Comparison of ENCODE assay signal across 10 cellular contexts in the genomic region with DNA sequence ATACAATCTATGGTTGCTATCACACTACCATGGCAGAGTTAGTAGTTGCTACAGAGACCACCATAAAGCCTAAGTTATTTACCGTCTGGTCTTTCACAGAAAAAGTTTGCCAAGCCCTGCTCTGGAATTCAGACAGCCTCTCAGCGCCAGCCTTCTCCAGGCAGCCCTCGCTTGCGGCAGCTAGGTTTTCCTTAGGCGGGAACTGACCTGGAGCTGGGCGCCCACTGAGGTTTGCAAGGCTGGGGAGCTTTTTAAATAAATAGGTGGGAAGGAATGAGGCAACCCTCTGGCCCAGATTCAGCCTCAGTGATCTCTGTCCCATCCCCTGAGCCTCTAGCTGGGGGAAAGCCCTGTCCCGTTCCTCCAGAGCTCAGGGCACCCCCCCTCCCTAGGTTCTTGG. TPM values are rescaled to one million over a fixed set of nuclear protein-coding genes. Genes with fewer than 3 reads are reported as not detected.
A peak's percentile ranks its signal among the peaks of the same experiment; 100 is the strongest.
DNase-seq lines count a peak whose midpoint lies in the region; ATAC-seq, FAIRE-seq and TF ChIP-seq lines count a peak whose summit lies in the region.
"Had no signal": no experiment of that assay in that cellular context is flagged by ENCODE, and none has a peak within 500 bp of the region (broad histone marks: within the 10 kb centered on the region; RNA-seq: fewer than 3 reads in every experiment).

No MANE protein-coding gene starts in this region.

- CTCF ChIA-PET in activated CD4-positive, alpha-beta T cell treated with anti-CD3 and anti-CD28 coated beads for 36 hours (lab: Charles Lee), result no interaction called here

- TF ChIP-seq POLR2A in stomach (IDR thresholded peaks at IDR 0.05) (no peak), H54 (IDR thresholded peaks at IDR 0.05; ENCODE audit: low read depth, low read length) (no peak)

- H3K36me3 ChIP-seq in lower lobe of right lung (peaks cover 3% of the 10 kb centered on the region), stomach (no peaks in the 10 kb centered on the region)

- H3K9me3 Mint-ChIP-seq in activated CD4-positive, alpha-beta T cell treated with anti-CD3 and anti-CD28 coated beads for 36 hours (ENCODE audit: low read depth), result no peaks in the 10 kb centered on the region
- no peaks in the 10 kb centered on the region for H3K9me3 Mint-ChIP-seq in activated T-helper 17 cell treated with anti-CD3 and anti-CD28 coated beads, Interleukin-2, amount 50 U/mL, for 72 hours

- POLR2A ChIA-PET in activated CD4-positive, alpha-beta T cell treated with anti-CD3 and anti-CD28 coated beads for 36 hours (lab: Charles Lee), result no interaction called here

- intact Hi-C loops in activated CD4-positive, alpha-beta T cell treated with anti-CD3 and anti-CD28 coated beads for 36 hours (cut with DNase I, micrococcal nuclease), result no loop called here
- intact Hi-C loops in lower lobe of right lung (cut with DNase I) (no loop called here), stomach (cut with DNase I; ENCODE audit: low total_unique reads) (no loop called here)

- TF ChIP-seq EP300 in stomach (IDR thresholded peaks at IDR 0.05), result no peak

- H3K27me3 Mint-ChIP-seq in activated CD4-positive, alpha-beta T cell treated with anti-CD3 and anti-CD28 coated beads for 36 hours, result peaks cover 15% of the 10 kb centered on the region
- no peaks in the 10 kb centered on the region for H3K27me3 Mint-ChIP-seq in activated T-helper 17 cell treated with anti-CD3 and anti-CD28 coated beads, Interleukin-2, amount 50 U/mL, for 72 hours

- H3K4me1 ChIP-seq in lower lobe of right lung, result peaks cover 35% of the 10 kb centered on the region
- peaks cover 0 to 54% (median 24%) of the 10 kb centered on the region in 4 donors for H3K4me1 ChIP-seq in stomach

- peak overlapping the region; percentile 85 for H3K4me3 ChIP-seq in lower lobe of right lung
- H3K4me3 ChIP-seq in stomach, result peak overlapping the region; percentile 55 to 71 (median 68)

- H3K4me3 Mint-ChIP-seq in activated CD4-positive, alpha-beta T cell treated with anti-CD3 and anti-CD28 coated beads for 36 hours, result peak overlapping the region; percentile 57
- H3K4me3 Mint-ChIP-seq in activated T-helper 17 cell treated with anti-CD3 and anti-CD28 coated beads, Interleukin-2, amount 50 U/mL, for 72 hours, result peak overlapping the region; percentile 93

- no peak for TF ChIP-seq CTCF in lower lobe of right lung (IDR thresholded peaks at IDR 0.05)
- no peak for TF ChIP-seq CTCF in stomach (IDR thresholded peaks at IDR 0.05)

- peak overlapping the region; percentile 86 for H3K27ac ChIP-seq in lower lobe of right lung
- H3K27ac ChIP-seq in stomach, result peak overlapping the region; percentile 77 to 88 (median 79)

- 30 to 48% (median 42%) methylated on average over 7 of the region's 7 CpGs for WGBS in stomach, 5 donors

- no peak for DNase-seq in activated CD4-positive, alpha-beta T cell treated with anti-CD3 and anti-CD28 coated beads for 36 hours
- DNase-seq in activated CD4-positive, alpha-beta T cell treated with anti-CD3 and anti-CD28 coated beads for 1 hour, result no peak
- DNase-seq in lower lobe of right lung, result no peak
- DNase-seq in stomach, result no peak
- no peak for DNase-seq in H54 (ENCODE audit: insufficient read length, low spot score)
- DNase-seq in RPMI8226, result no peak
- DNase-seq in C1 segment of cervical spinal cord (lab: John Stamatoyannopoulos, UW), result no peak
- DNase-seq: NCI-H2107 had no signal

- FAIRE-seq in H54 (lab: Jason Lieb, UNC), result no peak
- FAIRE-seq: colon had no signal

- H3K27me3 ChIP-seq in lower lobe of right lung (ENCODE audit: low read depth) (no peaks in the 10 kb centered on the region), stomach (no peaks in the 10 kb centered on the region)

- peaks cover 10% of the 10 kb centered on the region for H3K4me1 Mint-ChIP-seq in activated CD4-positive, alpha-beta T cell treated with anti-CD3 and anti-CD28 coated beads for 36 hours
- peaks cover 8% of the 10 kb centered on the region for H3K4me1 Mint-ChIP-seq in activated T-helper 17 cell treated with anti-CD3 and anti-CD28 coated beads, Interleukin-2, amount 50 U/mL, for 72 hours

- no peaks in the 10 kb centered on the region for H3K9me3 ChIP-seq in lower lobe of right lung
- H3K9me3 ChIP-seq in stomach, result no peaks in the 10 kb centered on the region

- ATAC-seq in activated CD4-positive, alpha-beta T cell treated with anti-CD3 and anti-CD28 coated beads for 36 hours, result no peak
- peak; percentile 1 for ATAC-seq in activated T-helper 17 cell treated with anti-CD3 and anti-CD28 coated beads, Interleukin-2, amount 50 U/mL, for 72 hours (replicated peaks)
- peak; percentile 7 to 56 for ATAC-seq in lower lobe of right lung

- H3K36me3 Mint-ChIP-seq in activated CD4-positive, alpha-beta T cell treated with anti-CD3 and anti-CD28 coated beads for 36 hours (ENCODE audit: low read depth), result no peaks in the 10 kb centered on the region
- H3K36me3 Mint-ChIP-seq in activated T-helper 17 cell treated with anti-CD3 and anti-CD28 coated beads, Interleukin-2, amount 50 U/mL, for 72 hours (ENCODE audit: low read depth), result peaks cover 50% of the 10 kb centered on the region

- no peak overlapping the region for H3K27ac Mint-ChIP-seq in activated CD4-positive, alpha-beta T cell treated with anti-CD3 and anti-CD28 coated beads for 36 hours
- peak overlapping the region; percentile 87 for H3K27ac Mint-ChIP-seq in activated T-helper 17 cell treated with anti-CD3 and anti-CD28 coated beads, Interleukin-2, amount 50 U/mL, for 72 hours

RNA-seq across cellular contexts. Expression of a gene that starts 1.2 kb away (rescaled TPM):
- total RNA-seq in activated CD4-positive, alpha-beta T cell treated with anti-CD3 and anti-CD28 coated beads for 36 hours, result 10 to 100 TPM; 11.2 to 15.1 TPM
- total RNA-seq in activated T-helper 17 cell treated with anti-CD3 and anti-CD28 coated beads, Interleukin-2, amount 50 U/mL, for 72 hours, result 100 to 1,000 TPM; 306 to 503 TPM
- 724 TPM for total RNA-seq in lower lobe of right lung
- total RNA-seq in stomach, result 100 to 1,000 TPM; 173 to 386 (median 309) TPM
- polyA plus RNA-seq in stomach, result 100 to 1,000 TPM in 2 of 3 donors, 10 to 100 TPM in 1; 79.3 to 193 (median 125) TPM

Comparison
In these comparisons a context has a peak if more than half of its experiments do, and no peak if none do; other contexts are left out.
1. RNA of a gene that starts 1.2 kb away (total RNA-seq): 724 TPM in lower lobe of right lung (single experiment), 306 to 503 TPM in activated T-helper 17 cell treated with anti-CD3 and anti-CD28 coated beads, Interleukin-2, amount 50 U/mL, for 72 hours and 173 to 386 TPM in stomach; 11.2 to 15.1 TPM in activated CD4-positive, alpha-beta T cell treated with anti-CD3 and anti-CD28 coated beads for 36 hours; every median in the first group is over 10 times any median in the second.